ENCODE assay signal across 17 cellular contexts in genomic region chr19:541699-542098, GRCh38. TPM values are rescaled to one million over a fixed set of nuclear protein-coding genes. Genes with fewer than 3 reads are reported as not detected.
A peak's percentile ranks its signal among the peaks of the same experiment; 100 is the strongest.
DNase-seq lines count a peak whose midpoint lies in the region; ATAC-seq, FAIRE-seq and TF ChIP-seq lines count a peak whose summit lies in the region.
"Had no signal": no experiment of that assay in that cellular context is flagged by ENCODE, and none has a peak within 500 bp of the region (broad histone marks: within the 10 kb centered on the region; RNA-seq: fewer than 3 reads in every experiment).

No MANE protein-coding gene starts in this region.

- no peak for TF ChIP-seq CTCF in astrocyte (IDR thresholded peaks at IDR 0.05; ENCODE audit: insufficient read depth, low read depth, low read length)

- H3K79me2 ChIP-seq in astrocyte (ENCODE audit: insufficient read depth, low read length): peaks cover 16% of the 10 kb centered on the region

- no peak overlapping the region for H3K4me3 ChIP-seq in right cardiac atrium (ENCODE audit: low read length)
- no peak overlapping the region for H3K4me3 ChIP-seq in astrocyte (ENCODE audit: insufficient read depth, low read depth, low read length)
- no peak overlapping the region for H3K4me3 ChIP-seq in neuronal stem cell (ENCODE audit: low read length in 2 of 2)
- H3K4me3 ChIP-seq: GM23248, HAP-1 had no signal

- H3K23ac ChIP-seq in neuronal stem cell (ENCODE audit: low read depth, low read length, poor library complexity): peak overlapping the region; percentile 55

- peak in 2 of 3 donors; percentile 35 to 65 for DNase-seq in right cardiac atrium
- no peak for DNase-seq in Right ventricle myocardium superior
- DNase-seq in astrocyte (ENCODE audit: low read depth): no peak
- DNase-seq in neuronal stem cell (ENCODE audit: low spot score): no peak
- DNase-seq in GM19238 (ENCODE audit: insufficient read length, low spot score): no peak
- DNase-seq: C1 segment of cervical spinal cord; CD4-positive, alpha-beta T cell; DMS79 treated with DMSO at 0.1 percent for 48 hours; GF-D8; GM23248 had no signal

- no peak overlapping the region for H3K4ac ChIP-seq in neuronal stem cell (ENCODE audit: low read length)

- H2BK120ac ChIP-seq in neuronal stem cell (ENCODE audit: low read depth, low read length): no peak overlapping the region

- intact Hi-C loops in right cardiac atrium (cut with DNase I) (no loop called here), Right ventricle myocardium superior (cut with DNase I) (no loop called here)

- H3K9me3 Mint-ChIP-seq in astrocyte (ENCODE audit: unreplicated experiment): no peaks in the 10 kb centered on the region
- H3K9me3 Mint-ChIP-seq: CD4-positive, alpha-beta T cell; IgD-negative memory B cell had no signal

- H4K8ac ChIP-seq in neuronal stem cell (ENCODE audit: low read depth, low read length): no peak overlapping the region

- H3K36me3 ChIP-seq in astrocyte (ENCODE audit: insufficient read depth, low read length) (no peaks in the 10 kb centered on the region), neuronal stem cell (replicated peaks in 1 of 2; ENCODE audit: control insufficient read depth in 2 of 2, insufficient read depth in 2 of 2, low read length in 2 of 2) (peaks cover 32 to 54% of the 10 kb centered on the region in 2 donors)

- H3K14ac ChIP-seq in neuronal stem cell (ENCODE audit: low read length): no peak overlapping the region

- no peak overlapping the region for H3K9ac ChIP-seq in astrocyte (ENCODE audit: low read length)
- no peak overlapping the region for H3K9ac ChIP-seq in neuronal stem cell (ENCODE audit: low read depth, low read length, poor library complexity)
- H3K9ac ChIP-seq: GM23248 had no signal

- H3K27me3 Mint-ChIP-seq in astrocyte (ENCODE audit: low read depth, unreplicated experiment): no peaks in the 10 kb centered on the region
- H3K27me3 Mint-ChIP-seq: B cell; CD4-positive, alpha-beta T cell; IgD-negative memory B cell had no signal

- no peak overlapping the region for H3K18ac ChIP-seq in neuronal stem cell (ENCODE audit: low read length)

- H3K9me3 ChIP-seq in right cardiac atrium (ENCODE audit: control insufficient read depth, low read length) (no peaks in the 10 kb centered on the region), astrocyte (ENCODE audit: insufficient read depth, low read depth, low read length) (no peaks in the 10 kb centered on the region), neuronal stem cell (replicated peaks in 1 of 2; ENCODE audit: control insufficient read depth in 2 of 2, insufficient read depth in 1 of 2, low read depth in 1 of 2, low read length in 2 of 2) (no peaks in the 10 kb centered on the region)
- H3K9me3 ChIP-seq: HAP-1 had no signal

- ATAC-seq in right cardiac atrium (peak in 1 of 2 donors; percentile 11), Right ventricle myocardium superior (ENCODE audit: poor library complexity) (no peak), GM21390 (IDR thresholded peaks at IDR 0.05; ENCODE audit: unreplicated experiment) (no peak)
- ATAC-seq: HepG2 had no signal

- no peak overlapping the region for H2BK12ac ChIP-seq in neuronal stem cell (ENCODE audit: low read length)

- FAIRE-seq in astrocyte (lab: Jason Lieb, UNC): no peak
- FAIRE-seq: HepG2 had no signal

- no peak overlapping the region for H3K4me3 Mint-ChIP-seq in astrocyte (ENCODE audit: unreplicated experiment)
- H3K4me3 Mint-ChIP-seq: B cell; CD4-positive, alpha-beta T cell; IgD-negative memory B cell had no signal

- H3K27ac ChIP-seq in right cardiac atrium (ENCODE audit: low read length) (no peak overlapping the region), astrocyte (ENCODE audit: low read depth, low read length) (no peak overlapping the region), neuronal stem cell (replicated peaks; ENCODE audit: low read length) (no peak overlapping the region)
- H3K27ac ChIP-seq: GM23248 had no signal

- H3K4me1 ChIP-seq in right cardiac atrium (ENCODE audit: control insufficient read depth, insufficient read depth, low read length) (no peaks in the 10 kb centered on the region), astrocyte (ENCODE audit: insufficient read depth, low read length) (no peaks in the 10 kb centered on the region), neuronal stem cell (ENCODE audit: control insufficient read depth in 2 of 2, insufficient read depth in 1 of 2, low read depth in 1 of 2, low read length in 2 of 2) (peaks cover 0 to 2% of the 10 kb centered on the region in 2 donors)
- H3K4me1 ChIP-seq: HAP-1 had no signal

- no peak overlapping the region for H2AK5ac ChIP-seq in neuronal stem cell (ENCODE audit: low read depth, low read length)

- no peak overlapping the region for H2BK5ac ChIP-seq in neuronal stem cell (ENCODE audit: low read length)

- WGBS in right cardiac atrium: 91% methylated on average over 26 of the region's 26 CpGs
- no CpG with 5 or more reads among the region's 26 CpGs for WGBS in neuronal stem cell (ENCODE audit: extremely low coverage in 2 of 2, insufficient read length in 2 of 2, insufficient replicate concordance in 1 of 2), 2 donors

- H2AFZ ChIP-seq in astrocyte (ENCODE audit: low read depth, low read length): no peak overlapping the region
- no peak overlapping the region for H2AFZ ChIP-seq in neuronal stem cell (ENCODE audit: low read length)
- H2AFZ ChIP-seq: GM23248 had no signal

- H3K27me3 ChIP-seq in right cardiac atrium (ENCODE audit: control insufficient read depth, insufficient read depth) (no peaks in the 10 kb centered on the region), astrocyte (ENCODE audit: insufficient read depth, low read length) (no peaks in the 10 kb centered on the region), neuronal stem cell (ENCODE audit: control insufficient read depth in 3 of 3, insufficient read depth in 3 of 3, low read depth in 1 of 3, low read length in 3 of 3) (no peaks in the 10 kb centered on the region)

- H3K4me1 Mint-ChIP-seq in astrocyte (ENCODE audit: low read depth, unreplicated experiment): no peaks in the 10 kb centered on the region
- H3K4me1 Mint-ChIP-seq: B cell, IgD-negative memory B cell had no signal

- peaks cover 2% of the 10 kb centered on the region for H3K36me3 Mint-ChIP-seq in astrocyte (ENCODE audit: low read depth, unreplicated experiment)

- H4K20me1 ChIP-seq in astrocyte (ENCODE audit: insufficient read depth, low read length): peaks cover 32% of the 10 kb centered on the region

- H2BK15ac ChIP-seq in neuronal stem cell (ENCODE audit: low read length): no peak overlapping the region

- H3K4me2 ChIP-seq in astrocyte (ENCODE audit: low read length) (no peak overlapping the region), neuronal stem cell (ENCODE audit: insufficient read depth, low read length, poor library complexity, severe bottlenecking) (no peak overlapping the region)

- peak overlapping the region; percentile 41 for H3K27ac Mint-ChIP-seq in astrocyte (ENCODE audit: unreplicated experiment)
- H3K27ac Mint-ChIP-seq: B cell; CD4-positive, alpha-beta T cell; IgD-negative memory B cell had no signal

- no peak overlapping the region for H4K91ac ChIP-seq in neuronal stem cell (ENCODE audit: low read depth, low read length, poor library complexity)

- peaks cover 18% of the 10 kb centered on the region for H3K79me1 ChIP-seq in neuronal stem cell (ENCODE audit: low read depth, low read length)

RNA-seq across cellular contexts. Expression of gene GZMM, which starts 2.2 kb away (rescaled TPM):
- total RNA-seq in right cardiac atrium (under 1 TPM in 2 of 4 donors, not detected in 2; 0.26 to 0.32 TPM), Right ventricle myocardium superior (0.32 TPM), astrocyte (0.70 and 0.75 TPM in 2 replicates)
- polyA plus RNA-seq in right cardiac atrium: 0.43 TPM
- polyA plus RNA-seq in neuronal stem cell (2013, experiment 1 of 2): 0.04 TPM
- polyA plus RNA-seq in neuronal stem cell (2013, experiment 2 of 2): 0.06 TPM
- total RNA-seq: A172, B cell, GM23248, H4, HepG2 had no signal
- polyA plus RNA-seq: GM23248 had no signal

RNA-seq across cellular contexts. Expression of gene CDC34, which starts 10.1 kb away (rescaled TPM):
- total RNA-seq in right cardiac atrium: 10 to 100 TPM; 66.8 to 78.4 (median 74.3) TPM
- polyA plus RNA-seq in right cardiac atrium: 95.8 TPM
- 86.3 TPM for total RNA-seq in Right ventricle myocardium superior
- 190 and 192 TPM in 2 replicates for total RNA-seq in astrocyte
- 109 TPM for polyA plus RNA-seq in neuronal stem cell (2013, experiment 1 of 2)
- 105 TPM for polyA plus RNA-seq in neuronal stem cell (2013, experiment 2 of 2)

RNA-seq across cellular contexts. Expression of gene BSG, which starts 30.7 kb away (rescaled TPM):
- total RNA-seq in right cardiac atrium (1,000 to 10,000 TPM; 1,142 to 1,510 (median 1,274) TPM), Right ventricle myocardium superior (1,928 TPM), astrocyte (807 and 871 TPM in 2 replicates)
- 1,705 TPM for polyA plus RNA-seq in right cardiac atrium
- polyA plus RNA-seq in neuronal stem cell (2013, experiment 1 of 2): 596 TPM
- polyA plus RNA-seq in neuronal stem cell (2013, experiment 2 of 2): 585 TPM

RNA-seq across cellular contexts. Expression of gene TPGS1, which starts 34.4 kb away (rescaled TPM):
- 10 to 100 TPM; 10.9 to 15.6 (median 14.7) TPM for total RNA-seq in right cardiac atrium
- polyA plus RNA-seq in right cardiac atrium: 21.3 TPM
- total RNA-seq in Right ventricle myocardium superior: 10.8 TPM
- total RNA-seq in astrocyte: 17.9 and 20.4 TPM in 2 replicates
- polyA plus RNA-seq in neuronal stem cell (2013, experiment 1 of 2): 6.3 TPM
- 6.2 TPM for polyA plus RNA-seq in neuronal stem cell (2013, experiment 2 of 2)

RNA-seq across cellular contexts. Expression of gene MADCAM1, which starts 45.4 kb away (rescaled TPM):
- total RNA-seq in right cardiac atrium (under 1 TPM; 0.28 to 0.59 (median 0.36) TPM), Right ventricle myocardium superior (0.24 TPM), astrocyte (0.57 and 0.60 TPM in 2 replicates)
- polyA plus RNA-seq in right cardiac atrium: 0.27 TPM
- 0.89 TPM for polyA plus RNA-seq in neuronal stem cell (2013, experiment 1 of 2)
- polyA plus RNA-seq in neuronal stem cell (2013, experiment 2 of 2): 0.91 TPM
- total RNA-seq: H4 had no signal

Comparison
In these comparisons a context has a peak if more than half of its experiments do, and no peak if none do; other contexts are left out.
1. DNase-seq: peak in right cardiac atrium (2 of 3); none in Right ventricle myocardium superior (single experiment), astrocyte (single experiment), neuronal stem cell (single experiment) and GM19238 (single experiment).